Comparison of ENCODE assay signal across 20 cellular contexts in the genomic region with DNA sequence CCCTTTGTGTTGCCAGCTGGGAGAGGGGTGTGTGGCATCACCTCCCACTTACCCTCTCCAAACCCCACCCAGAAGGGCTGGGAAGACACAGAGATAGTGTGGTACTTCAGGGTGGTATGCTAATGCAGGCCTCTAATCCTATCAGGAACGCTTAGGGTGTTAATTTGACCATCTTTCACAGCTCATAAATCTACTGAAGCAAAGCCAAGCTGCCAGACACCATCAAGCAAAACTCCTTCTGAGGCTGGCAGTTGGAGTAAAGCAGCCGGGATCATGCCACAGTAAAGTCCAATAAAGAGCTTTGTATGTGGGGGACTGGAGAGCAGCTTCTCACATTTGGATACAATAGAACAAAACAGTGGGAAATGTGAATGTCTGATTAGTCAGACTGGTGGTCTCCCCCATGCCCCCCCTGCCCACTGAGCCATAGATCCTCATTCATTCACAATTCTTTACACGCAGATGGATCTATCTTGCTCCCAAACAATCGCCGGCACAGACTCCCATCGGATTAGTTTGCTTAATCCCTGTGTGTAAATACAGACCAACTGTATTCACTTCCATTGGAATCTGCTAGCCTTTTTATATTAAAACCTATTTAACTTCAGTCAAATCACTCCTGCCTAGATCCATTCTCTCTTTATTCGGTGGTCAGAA. TPM values are rescaled to one million over a fixed set of nuclear protein-coding genes. Genes with fewer than 3 reads are reported as not detected.
DNase-seq lines count a peak whose midpoint lies in the region; ATAC-seq, FAIRE-seq and TF ChIP-seq lines count a peak whose summit lies in the region.
"Had no signal": no experiment of that assay in that cellular context is flagged by ENCODE, and none has a peak within 500 bp of the region (broad histone marks: within the 10 kb centered on the region; RNA-seq: fewer than 3 reads in every experiment).

No MANE protein-coding gene starts in this region.

- H3K4me2 ChIP-seq in HepG2 (ENCODE audit: low read depth, low read length) (no peak overlapping the region), mesendoderm (ENCODE audit: low read length) (no peak overlapping the region)

- H3K27ac ChIP-seq in HepG2 (ENCODE audit: extremely low read length, insufficient read depth, low read length): no peak overlapping the region
- H3K27ac ChIP-seq in right lobe of liver: no peak overlapping the region
- peak overlapping the region; percentile 83 for H3K27ac ChIP-seq in WERI-Rb-1
- peak overlapping the region; percentile 18 for H3K27ac ChIP-seq in mesendoderm (ENCODE audit: low read depth, low read length)
- H3K27ac ChIP-seq: esophagus muscularis mucosa, upper lobe of right lung had no signal

- no peak overlapping the region for H2BK120ac ChIP-seq in mesendoderm (ENCODE audit: low read depth, low read length)

- H2BK5ac ChIP-seq in mesendoderm (ENCODE audit: low read length): no peak overlapping the region

- H3K79me2 ChIP-seq in HepG2 (ENCODE audit: insufficient read depth, low read length): no peaks in the 10 kb centered on the region
- H3K79me2 ChIP-seq in mesendoderm (ENCODE audit: control insufficient read depth, insufficient read depth, low read length): no peaks in the 10 kb centered on the region

- CTCF ChIA-PET in HepG2 (lab: Yijun Ruan, JAX; ENCODE audit: low intra/inter-chr PET ratio, low total read pairs): no interaction called here

- H3K56ac ChIP-seq in mesendoderm (ENCODE audit: low read length): peak overlapping the region; percentile 59

- H2AK5ac ChIP-seq in mesendoderm (ENCODE audit: low read length): no peak overlapping the region

- H4K5ac ChIP-seq in mesendoderm (ENCODE audit: low read length): no peak overlapping the region

- no TSS peak for BruUV-seq in HepG2 (replicated peaks; lab: Mats Ljungman, UMichigan)

- H3K4me3 ChIP-seq in HepG2 (replicated peaks in 1 of 3; ENCODE audit: insufficient read depth in 1 of 3, low read depth in 2 of 3, low read length in 3 of 3): no peak overlapping the region
- no peak overlapping the region for H3K4me3 ChIP-seq in right lobe of liver
- H3K4me3 ChIP-seq in WERI-Rb-1 (ENCODE audit: low read depth, low read length): peak overlapping the region; percentile 17
- no peak overlapping the region for H3K4me3 ChIP-seq in mesendoderm (ENCODE audit: low read length)
- H3K4me3 ChIP-seq: esophagus muscularis mucosa, upper lobe of right lung had no signal

- WGBS in HepG2 (ENCODE audit: low lambda C conversion rate): 19% methylated on average over 7 of the region's 7 CpGs
- 27% methylated on average over 7 of the region's 7 CpGs for WGBS in right lobe of liver (ENCODE audit: insufficient coverage, low coverage, low lambda C conversion rate, missing lambda C conversion rate)
- no CpG with 5 or more reads among the region's 7 CpGs for WGBS in mesendoderm (ENCODE audit: extremely low coverage, insufficient coverage, low lambda C conversion rate)

- H3K18ac ChIP-seq in mesendoderm (ENCODE audit: low read length): no peak overlapping the region

- no peak overlapping the region for H2BK15ac ChIP-seq in mesendoderm (replicated peaks; ENCODE audit: low read depth)

- intact Hi-C loops in HepG2 (cut with micrococcal nuclease; ENCODE audit: unreplicated experiment) (no loop called here), right lobe of liver (cut with DNase I) (no loop called here)

- POLR2A ChIA-PET in HepG2 (lab: Yijun Ruan, JAX): no interaction called here

- TF ChIP-seq EP300 in HepG2 (IDR thresholded peaks at IDR 0.05; ENCODE audit: low read depth in 2 of 2, low read length in 2 of 2) (no peak), HepG2 (CRISPR knock-in tag; IDR thresholded peaks at IDR 0.05; ENCODE audit: borderline replicate concordance) (no peak)

- no peak overlapping the region for H2AFZ ChIP-seq in HepG2 (ENCODE audit: low read length)

- H3K27me3 ChIP-seq in HepG2 (ENCODE audit: control insufficient read depth in 1 of 2, insufficient read depth in 2 of 2, low read length in 2 of 2) (peaks cover 0 to 3% of the 10 kb centered on the region in 2 experiments; a peak in 1 of 5 replicates), right lobe of liver (no peaks in the 10 kb centered on the region), WERI-Rb-1 (ENCODE audit: insufficient read depth, low read depth, severe bottlenecking) (no peaks in the 10 kb centered on the region), mesendoderm (ENCODE audit: insufficient read depth, low read length, poor library complexity) (no peaks in the 10 kb centered on the region)
- H3K27me3 ChIP-seq: esophagus muscularis mucosa, upper lobe of right lung had no signal

- H3K79me1 ChIP-seq in mesendoderm (ENCODE audit: low read length): no peaks in the 10 kb centered on the region

- H3K4ac ChIP-seq in mesendoderm (ENCODE audit: low read depth, low read length): no peak overlapping the region

- no peak for TF ChIP-seq CTCF in HepG2 (CRISPR knock-in tag; IDR thresholded peaks at IDR 0.05)
- no peak for TF ChIP-seq CTCF in right lobe of liver (IDR thresholded peaks at IDR 0.05)
- no peak for TF ChIP-seq CTCF in WERI-Rb-1 (IDR thresholded peaks at IDR 0.05; ENCODE audit: low read depth, low read length)

- FAIRE-seq in HepG2 (lab: Jason Lieb, UNC): no peak

- no peak overlapping the region for H4K8ac ChIP-seq in mesendoderm (ENCODE audit: low read depth, low read length)

- no peak overlapping the region for H3K23ac ChIP-seq in mesendoderm (ENCODE audit: low read length)

- H3K9ac ChIP-seq in HepG2 (ENCODE audit: insufficient read depth, low read depth, low read length) (no peak overlapping the region), mesendoderm (ENCODE audit: low read length) (no peak overlapping the region)

- H4K20me1 ChIP-seq in HepG2 (ENCODE audit: insufficient read depth, low read length): no peaks in the 10 kb centered on the region

- H3K9me3 ChIP-seq in HepG2 (ENCODE audit: low read length): no peaks in the 10 kb centered on the region
- no peaks in the 10 kb centered on the region for H3K9me3 ChIP-seq in right lobe of liver
- no peaks in the 10 kb centered on the region for H3K9me3 ChIP-seq in WERI-Rb-1 (ENCODE audit: severe bottlenecking)
- H3K9me3 ChIP-seq: esophagus muscularis mucosa, upper lobe of right lung had no signal

- DNase-seq in HepG2 (ENCODE audit: low spot score) (no peak), right lobe of liver (no peak), WERI-Rb-1 (peak; percentile 85), mesendoderm (peak; percentile 83), A172 (ENCODE audit: low spot score) (no peak), LoVo (ENCODE audit: low spot score) (no peak), H4 (ENCODE audit: low spot score) (no peak)
- no peak for DNase-seq in stimulated activated CD4-positive, alpha-beta T cell treated with anti-CD3 and anti-CD28 coated beads, Interleukin-1b, Interleukin-23, amount 100 ng/mL, for 48 hours
- DNase-seq: activated CD4-positive, alpha-beta memory T cell treated with anti-CD3 and anti-CD28 coated beads for 36 hours; activated T-cell treated with anti-CD3 and anti-CD28 coated beads, Interleukin-2, amount 50 U/mL, for 24 hours; CD8-positive, alpha-beta memory T cell; MM.1S; NCI-H1930; NCI-H526; stimulated activated CD4-positive, alpha-beta T cell treated with anti-CD3 and anti-CD28 coated beads, Interleukin-15, amount 100 ng/mL, for 24 hours; stimulated activated naive CD8-positive, alpha-beta T cell treated with anti-CD3 and anti-CD28 coated beads, Interleukin-15, Interleukin-2, amounts not matched to agents 100 U/mL and 50 U/mL, for 24 hours; upper lobe of right lung had no signal

- no peak for ATAC-seq in HepG2
- no peak for ATAC-seq in right lobe of liver
- ATAC-seq: activated naive CD4-positive, alpha-beta T cell treated with anti-CD3 and anti-CD28 coated beads, Interleukin-2, amount 50 U/mL, for 72 hours; natural killer cell treated with Interleukin-12 subunit alpha and Interleukin-12 subunit beta and Interleukin-15 and Interleukin-18, amount 100 ng/mL, for 72 hours; stimulated activated naive CD8-positive, alpha-beta T cell treated with anti-CD3 and anti-CD28 coated beads, Interleukin-15, Interleukin-2, amounts not matched to agents 100 U/mL and 50 U/mL, for 24 hours; upper lobe of right lung had no signal

- no peak for TF ChIP-seq RAD21 in HepG2 (CRISPR knock-in tag; IDR thresholded peaks at IDR 0.05)

- H3K4me1 ChIP-seq in HepG2 (ENCODE audit: insufficient read depth, low read length) (peaks cover 27% of the 10 kb centered on the region), right lobe of liver (no peaks in the 10 kb centered on the region), mesendoderm (ENCODE audit: control insufficient read depth, low read depth, low read length) (peaks cover 23% of the 10 kb centered on the region)
- H3K4me1 ChIP-seq: upper lobe of right lung had no signal

- in situ Hi-C loops in HepG2 (cut with HindIII; ENCODE audit: extremely low pct_ligation_motif_present, low pct_unique_long_range_greater_than_20kb): no loop called here

- H3K36me3 ChIP-seq in HepG2 (replicated peaks in 1 of 2; ENCODE audit: control insufficient read depth in 1 of 2, insufficient read depth in 2 of 2, low read length in 2 of 2): no peaks in the 10 kb centered on the region
- H3K36me3 ChIP-seq in right lobe of liver: no peaks in the 10 kb centered on the region
- H3K36me3 ChIP-seq in WERI-Rb-1: no peaks in the 10 kb centered on the region
- H3K36me3 ChIP-seq in mesendoderm (ENCODE audit: control insufficient read depth, insufficient read depth, low read length): no peaks in the 10 kb centered on the region
- H3K36me3 ChIP-seq: esophagus muscularis mucosa, upper lobe of right lung had no signal

- TF ChIP-seq POLR2A in HepG2 (IDR thresholded peaks at IDR 0.05; ENCODE audit: insufficient read depth in 1 of 2, low read depth in 2 of 2, low read length in 2 of 2) (no peak), right lobe of liver (IDR thresholded peaks at IDR 0.05) (no peak)

RNA-seq across cellular contexts. Expression of gene FGFBP3, which starts 29.6 kb away (rescaled TPM):
- total RNA-seq in HepG2 (2016; rRNA removed; fragmentation: Illumina TruSeq; extraction: Trizol) (1.1 and 2.0 TPM in 2 replicates), right lobe of liver (under 1 TPM in 5 of 6 experiments, not detected in 1; 0.10 to 0.55 (median 0.20) TPM)
- 0.18 and 0.30 TPM in 2 replicates for total RNA-seq in HepG2 (2016; cell fraction: cytosol; rRNA removed; fragmentation: Illumina TruSeq; extraction: Trizol; ENCODE audit: low read depth)
- total RNA-seq in HepG2 (2016; cell fraction: insoluble cytoplasmic fraction; rRNA removed; fragmentation: Illumina TruSeq; extraction: Trizol): 1.0 and 1.9 TPM in 2 replicates
- total RNA-seq in HepG2 (2016; cell fraction: membrane; rRNA removed; fragmentation: Illumina TruSeq; extraction: Trizol): 0.80 and 0.90 TPM in 2 replicates
- total RNA-seq in HepG2 (2016; cell fraction: nucleus; rRNA removed; fragmentation: Illumina TruSeq; extraction: Trizol): 1.7 and 1.9 TPM in 2 replicates
- 0.50 and 0.52 TPM in 2 replicates for polyA plus RNA-seq in HepG2 (2011; rRNA removed)
- polyA plus RNA-seq in HepG2 (2011; cell fraction: cytosol; rRNA removed): 0.40 and 0.44 TPM in 2 replicates
- 0.58 and 0.78 TPM in 2 replicates for polyA plus RNA-seq in HepG2 (2011; cell fraction: nucleus; rRNA removed)
- polyA plus RNA-seq in HepG2 (2012): 2.3 and 3.4 TPM in 2 replicates
- polyA plus RNA-seq in HepG2 (2016; cell fraction: cytosol; fragmentation: Illumina TruSeq; extraction: Trizol; ENCODE audit: low read depth): 0.40 and 0.57 TPM in 2 replicates
- 1.9 and 2.0 TPM in 2 replicates for polyA plus RNA-seq in HepG2 (2016; cell fraction: insoluble cytoplasmic fraction; fragmentation: Illumina TruSeq; extraction: Trizol; ENCODE audit: low read depth)
- 1.1 and 1.7 TPM in 2 replicates for polyA plus RNA-seq in HepG2 (2016; cell fraction: membrane; fragmentation: Illumina TruSeq; extraction: Trizol; ENCODE audit: low read depth)
- 4.0 and 4.8 TPM in 2 replicates for polyA plus RNA-seq in HepG2 (2016; cell fraction: nucleus; fragmentation: Illumina TruSeq; extraction: Trizol; ENCODE audit: insufficient read depth, low read depth)
- 0.14 and 0.47 TPM in 2 replicates for polyA minus RNA-seq in HepG2 (2011; rRNA and poly(A)+ RNA removed; ENCODE audit: low replicate concordance)
- 0.49 TPM in 1 of 2 replicates, not detected in the other for polyA minus RNA-seq in HepG2 (2011; cell fraction: cytosol; rRNA and poly(A)+ RNA removed)
- polyA minus RNA-seq in HepG2 (2011; cell fraction: nucleus; rRNA and poly(A)+ RNA removed): 1.2 and 1.4 TPM in 2 replicates
- 13.7 TPM for polyA plus RNA-seq in mesendoderm (2013, experiment 1 of 2)
- polyA plus RNA-seq in mesendoderm (2013, experiment 2 of 2): 14.5 TPM
- total RNA-seq in A172 (2014; rRNA removed; shearing (Covaris generic)): 0.38 TPM in 2 replicates
- 0.21 and 0.45 TPM in 2 replicates for total RNA-seq in H4 (2014; rRNA removed; shearing (Covaris generic))

RNA-seq across cellular contexts. Expression of gene BTAF1, which starts 43.9 kb away (rescaled TPM):
- 31.6 and 38.6 TPM in 2 replicates for total RNA-seq in HepG2 (2016; rRNA removed; fragmentation: Illumina TruSeq; extraction: Trizol)
- 8.0 and 9.2 TPM in 2 replicates for total RNA-seq in HepG2 (2016; cell fraction: cytosol; rRNA removed; fragmentation: Illumina TruSeq; extraction: Trizol; ENCODE audit: low read depth)
- total RNA-seq in HepG2 (2016; cell fraction: insoluble cytoplasmic fraction; rRNA removed; fragmentation: Illumina TruSeq; extraction: Trizol): 31.4 and 36.8 TPM in 2 replicates
- total RNA-seq in HepG2 (2016; cell fraction: membrane; rRNA removed; fragmentation: Illumina TruSeq; extraction: Trizol): 8.3 and 9.6 TPM in 2 replicates
- total RNA-seq in HepG2 (2016; cell fraction: nucleus; rRNA removed; fragmentation: Illumina TruSeq; extraction: Trizol): 80.5 and 84.8 TPM in 2 replicates
- polyA plus RNA-seq in HepG2 (2011; rRNA removed): 54.1 and 69.5 TPM in 2 replicates
- 5.2 and 8.6 TPM in 2 replicates for polyA plus RNA-seq in HepG2 (2011; cell fraction: cytosol; rRNA removed)
- polyA plus RNA-seq in HepG2 (2011; cell fraction: nucleus; rRNA removed): 164 and 215 TPM in 2 replicates
- 40.0 and 44.5 TPM in 2 replicates for polyA plus RNA-seq in HepG2 (2012)
- 0.36 and 0.45 TPM in 2 replicates for polyA plus RNA-seq in HepG2 (2016; cell fraction: cytosol; fragmentation: Illumina TruSeq; extraction: Trizol; ENCODE audit: low read depth)
- polyA plus RNA-seq in HepG2 (2016; cell fraction: insoluble cytoplasmic fraction; fragmentation: Illumina TruSeq; extraction: Trizol; ENCODE audit: low read depth): 13.0 and 14.0 TPM in 2 replicates
- 1.2 and 1.5 TPM in 2 replicates for polyA plus RNA-seq in HepG2 (2016; cell fraction: membrane; fragmentation: Illumina TruSeq; extraction: Trizol; ENCODE audit: low read depth)
- 97.2 and 103 TPM in 2 replicates for polyA plus RNA-seq in HepG2 (2016; cell fraction: nucleus; fragmentation: Illumina TruSeq; extraction: Trizol; ENCODE audit: insufficient read depth, low read depth)
- polyA minus RNA-seq in HepG2 (2011; rRNA and poly(A)+ RNA removed; ENCODE audit: low replicate concordance): 26.6 and 41.6 TPM in 2 replicates
- 18.0 and 18.8 TPM in 2 replicates for polyA minus RNA-seq in HepG2 (2011; cell fraction: cytosol; rRNA and poly(A)+ RNA removed)
- polyA minus RNA-seq in HepG2 (2011; cell fraction: nucleus; rRNA and poly(A)+ RNA removed): 224 and 265 TPM in 2 replicates
- 10 to 100 TPM; 13.4 to 20.3 (median 17.4) TPM for total RNA-seq in right lobe of liver
- 17.1 TPM for polyA plus RNA-seq in mesendoderm (2013, experiment 1 of 2)
- 16.9 TPM for polyA plus RNA-seq in mesendoderm (2013, experiment 2 of 2)
- total RNA-seq in A172 (2014; rRNA removed; shearing (Covaris generic)): 23.9 and 25.9 TPM in 2 replicates
- 13.2 and 14.1 TPM in 2 replicates for total RNA-seq in H4 (2014; rRNA removed; shearing (Covaris generic))

Comparison
In these comparisons a context has a peak if more than half of its experiments do, and no peak if none do; other contexts are left out.
1. DNase-seq: peak in WERI-Rb-1 (single experiment) and mesendoderm (single experiment); none in HepG2 (single experiment), right lobe of liver (0 of 3), A172 (single experiment), LoVo (single experiment), stimulated activated CD4-positive, alpha-beta T cell treated with anti-CD3 and anti-CD28 coated beads, Interleukin-1b, Interleukin-23, amount 100 ng/mL, for 48 hours (single experiment) and H4 (single experiment).
2. H3K27ac ChIP-seq: peak in WERI-Rb-1 (single experiment) and mesendoderm (single experiment); none in HepG2 (single experiment) and right lobe of liver (0 of 3).